Comparison of ENCODE assay signal across 17 cellular contexts in genomic region chr11:66247295-66247694, GRCh38. TPM values are rescaled to one million over a fixed set of nuclear protein-coding genes. Genes with fewer than 3 reads are reported as not detected.
DNase-seq lines count a peak whose midpoint lies in the region; ATAC-seq lines count a peak whose summit lies in the region.
"Had no signal": no experiment of that assay in that cellular context is flagged by ENCODE, and none has a peak within 500 bp of the region (broad histone marks: within the 10 kb centered on the region; RNA-seq: fewer than 3 reads in every experiment).

No MANE protein-coding gene starts in this region.

- H3K4me3 Mint-ChIP-seq in activated T-cell treated with anti-CD3 and anti-CD28 coated beads, Interleukin-2, amount 50 U/mL, for 72 hours = no peak overlapping the region
- no peak overlapping the region for H3K4me3 Mint-ChIP-seq in effector memory CD8-positive, alpha-beta T cell

- no peak for ATAC-seq in activated T-cell treated with anti-CD3 and anti-CD28 coated beads, Interleukin-2, amount 50 U/mL, for 72 hours (replicated peaks in 1 of 2)
- no peak for ATAC-seq in effector memory CD8-positive, alpha-beta T cell (replicated peaks)
- ATAC-seq in GM18873 (IDR thresholded peaks at IDR 0.05; ENCODE audit: low FRiP score, unreplicated experiment) (no peak), HG02763 (IDR thresholded peaks at IDR 0.05; ENCODE audit: unreplicated experiment) (no peak), GM19023 (IDR thresholded peaks at IDR 0.05; ENCODE audit: unreplicated experiment) (no peak)

- H3K27me3 Mint-ChIP-seq in activated T-cell treated with anti-CD3 and anti-CD28 coated beads, Interleukin-2, amount 50 U/mL, for 72 hours (ENCODE audit: low read depth) = no peaks in the 10 kb centered on the region
- H3K27me3 Mint-ChIP-seq in effector memory CD8-positive, alpha-beta T cell = no peaks in the 10 kb centered on the region

- H3K36me3 Mint-ChIP-seq in activated T-cell treated with anti-CD3 and anti-CD28 coated beads, Interleukin-2, amount 50 U/mL, for 72 hours (ENCODE audit: insufficient read depth in 2 of 2) = peaks cover 0 to 5% of the 10 kb centered on the region in 2 donors
- H3K36me3 Mint-ChIP-seq in effector memory CD8-positive, alpha-beta T cell (ENCODE audit: insufficient read depth) = peaks cover 31% of the 10 kb centered on the region

- DNase-seq in activated T-cell treated with anti-CD3 and anti-CD28 coated beads, Interleukin-2, amount 50 U/mL, for 72 hours = no peak
- no peak for DNase-seq in activated T-cell treated with anti-CD3 and anti-CD28 coated beads, Interleukin-2, amount 50 U/mL, for 48 hours
- DNase-seq in M059J (ENCODE audit: low read depth) (peak; percentile 17), renal cortical epithelial cell (ENCODE audit: low read depth) (peak; percentile 38)
- no peak for DNase-seq in effector memory CD8-positive, alpha-beta T cell
- DNase-seq: DND-41, GF-D8, GM23248, KG1, MG63, NCI-H1105 treated with DMSO at 0.1 percent for 48 hours, NCI-H187 treated with DMSO at 0.1 percent for 48 hours, NCI-H446, NCI-H748 treated with DMSO at 0.1 percent for 48 hours had no signal

- H3K27ac Mint-ChIP-seq in activated T-cell treated with anti-CD3 and anti-CD28 coated beads, Interleukin-2, amount 50 U/mL, for 72 hours = peak overlapping the region; percentile 4
- H3K27ac Mint-ChIP-seq in effector memory CD8-positive, alpha-beta T cell = peak overlapping the region; percentile 79 to 91

- H3K9me3 Mint-ChIP-seq in activated T-cell treated with anti-CD3 and anti-CD28 coated beads, Interleukin-2, amount 50 U/mL, for 72 hours = no peaks in the 10 kb centered on the region
- H3K9me3 Mint-ChIP-seq in effector memory CD8-positive, alpha-beta T cell = no peaks in the 10 kb centered on the region

- H3K4me1 Mint-ChIP-seq in activated T-cell treated with anti-CD3 and anti-CD28 coated beads, Interleukin-2, amount 50 U/mL, for 72 hours (ENCODE audit: low read depth) = peaks cover 14% of the 10 kb centered on the region
- H3K4me1 Mint-ChIP-seq in effector memory CD8-positive, alpha-beta T cell (ENCODE audit: low read depth in 2 of 2) = peaks cover 3 to 8% of the 10 kb centered on the region in 2 donors

RNA-seq across cellular contexts. Expression of gene KLC2, which starts 10.2 kb away (rescaled TPM):
- total RNA-seq in activated T-cell treated with anti-CD3 and anti-CD28 coated beads, Interleukin-2, amount 50 U/mL, for 72 hours = 10 to 100 TPM; 51.9 to 54.8 TPM
- total RNA-seq in M059J (2014; rRNA removed; shearing (Covaris generic)) = 15.1 and 17.6 TPM in 2 replicates
- total RNA-seq in renal cortical epithelial cell = 12.0 and 33.4 TPM in 2 replicates

RNA-seq across cellular contexts. Expression of gene RAB1B, which starts 21.1 kb away (rescaled TPM):
- total RNA-seq in activated T-cell treated with anti-CD3 and anti-CD28 coated beads, Interleukin-2, amount 50 U/mL, for 72 hours = 100 to 1,000 TPM; 127 to 139 TPM
- 189 and 209 TPM in 2 replicates for total RNA-seq in M059J (2014; rRNA removed; shearing (Covaris generic))
- 87.3 and 140 TPM in 2 replicates for total RNA-seq in renal cortical epithelial cell

RNA-seq across cellular contexts. Expression of gene CNIH2, which starts 30.7 kb away (rescaled TPM):
- 1 to 10 TPM; 1.2 to 3.5 TPM for total RNA-seq in activated T-cell treated with anti-CD3 and anti-CD28 coated beads, Interleukin-2, amount 50 U/mL, for 72 hours
- 2.0 and 3.4 TPM in 2 replicates for total RNA-seq in M059J (2014; rRNA removed; shearing (Covaris generic))
- 0.15 TPM in 1 of 2 replicates, not detected in the other for total RNA-seq in renal cortical epithelial cell

RNA-seq across cellular contexts. Expression of gene YIF1A, which starts 41.6 kb away (rescaled TPM):
- total RNA-seq in activated T-cell treated with anti-CD3 and anti-CD28 coated beads, Interleukin-2, amount 50 U/mL, for 72 hours = 10 to 100 TPM; 42.9 to 50.8 TPM
- 197 and 221 TPM in 2 replicates for total RNA-seq in M059J (2014; rRNA removed; shearing (Covaris generic))
- 87.7 and 166 TPM in 2 replicates for total RNA-seq in renal cortical epithelial cell

RNA-seq across cellular contexts. Expression of gene TMEM151A, which starts 44.4 kb away (rescaled TPM):
- under 1 TPM in 1 of 2 donors, not detected in 1; 0.10 TPM for total RNA-seq in activated T-cell treated with anti-CD3 and anti-CD28 coated beads, Interleukin-2, amount 50 U/mL, for 72 hours
- total RNA-seq in M059J (2014; rRNA removed; shearing (Covaris generic)) = not detected in 2 replicates
- 0.10 TPM in 1 of 2 replicates, not detected in the other for total RNA-seq in renal cortical epithelial cell

Comparison
In these comparisons a context has a peak if more than half of its experiments do, and no peak if none do; other contexts are left out.
1. DNase-seq: peak in M059J (single experiment) and renal cortical epithelial cell (single experiment); none in activated T-cell treated with anti-CD3 and anti-CD28 coated beads, Interleukin-2, amount 50 U/mL, for 72 hours (0 of 2), activated T-cell treated with anti-CD3 and anti-CD28 coated beads, Interleukin-2, amount 50 U/mL, for 48 hours (0 of 2) and effector memory CD8-positive, alpha-beta T cell (0 of 3).